ENCODE assay signal across 15 cellular contexts in genomic region chr9:3608011-3608410, GRCh38.
DNase-seq lines count a peak whose midpoint lies in the region; ATAC-seq, FAIRE-seq and TF ChIP-seq lines count a peak whose summit lies in the region.
"Had no signal": no experiment of that assay in that cellular context is flagged by ENCODE, and none has a peak within 500 bp of the region (broad histone marks: within the 10 kb centered on the region; RNA-seq: fewer than 3 reads in every experiment).

No MANE protein-coding gene starts in this region.

- peaks cover 0 to 3% (median 0%) of the 10 kb centered on the region in 4 donors for H3K36me3 ChIP-seq in esophagus muscularis mucosa

- H3K4me3 ChIP-seq in esophagus muscularis mucosa = no peak overlapping the region

- DNase-seq in RCC 7860 (ENCODE audit: low spot score) (no peak), esophagus muscularis mucosa (ENCODE audit: extremely low spot score) (no peak), globus pallidus (ENCODE audit: low spot score) (no peak), NCI-H82 (lab: John Stamatoyannopoulos, UW) (no peak)
- DNase-seq: activated CD4-positive, CD25-positive, alpha-beta regulatory T cell treated with anti-CD3 and anti-CD28 coated beads, Interleukin-2, amount 50 U/mL, for 72 hours; activated T-cell treated with anti-CD3 and anti-CD28 coated beads, Interleukin-2, amount 50 U/mL, for 24 hours; amniotic stem cell; DMS79; NCI-H2029; stimulated activated CD4-positive, alpha-beta T cell treated with anti-CD3 and anti-CD28 coated beads, Interleukin-4, amount 100 ng/mL, for 1 hour had no signal

- H3K4me1 ChIP-seq in esophagus muscularis mucosa = no peaks in the 10 kb centered on the region

- TF ChIP-seq EP300 in esophagus muscularis mucosa (IDR thresholded peaks at IDR 0.05) = no peak

- no peak overlapping the region for H3K27ac ChIP-seq in esophagus muscularis mucosa (replicated peaks in 1 of 4)

- no peak for FAIRE-seq in RCC 7860 (lab: Jason Lieb, UNC)
- FAIRE-seq: islet of Langerhans had no signal

- 82% methylated on average over 5 of the region's 5 CpGs for WGBS in esophagus muscularis mucosa

- peak; percentile 92 for ATAC-seq in GM18502 (IDR thresholded peaks at IDR 0.05; ENCODE audit: poor library complexity, unreplicated experiment)
- peak; percentile 67 for ATAC-seq in GM19455 (IDR thresholded peaks at IDR 0.05; ENCODE audit: unreplicated experiment)
- peak; percentile 85 for ATAC-seq in HG02870 (IDR thresholded peaks at IDR 0.05; ENCODE audit: unreplicated experiment)
- ATAC-seq in HG03521 (IDR thresholded peaks at IDR 0.05; ENCODE audit: unreplicated experiment) = peak; percentile 62

- no peak for TF ChIP-seq CTCF in esophagus muscularis mucosa (IDR thresholded peaks at IDR 0.05)

- TF ChIP-seq POLR2A in esophagus muscularis mucosa (IDR thresholded peaks at IDR 0.05; ENCODE audit: low read depth) = no peak

- intact Hi-C loops in esophagus muscularis mucosa (cut with DNase I) = no loop called here

- peaks cover 0 to 3% (median 0%) of the 10 kb centered on the region in 4 donors for H3K9me3 ChIP-seq in esophagus muscularis mucosa

- no peaks in the 10 kb centered on the region for H3K27me3 ChIP-seq in esophagus muscularis mucosa
